1 cellular context compared by ENCODE assay signal in the genomic region with DNA sequence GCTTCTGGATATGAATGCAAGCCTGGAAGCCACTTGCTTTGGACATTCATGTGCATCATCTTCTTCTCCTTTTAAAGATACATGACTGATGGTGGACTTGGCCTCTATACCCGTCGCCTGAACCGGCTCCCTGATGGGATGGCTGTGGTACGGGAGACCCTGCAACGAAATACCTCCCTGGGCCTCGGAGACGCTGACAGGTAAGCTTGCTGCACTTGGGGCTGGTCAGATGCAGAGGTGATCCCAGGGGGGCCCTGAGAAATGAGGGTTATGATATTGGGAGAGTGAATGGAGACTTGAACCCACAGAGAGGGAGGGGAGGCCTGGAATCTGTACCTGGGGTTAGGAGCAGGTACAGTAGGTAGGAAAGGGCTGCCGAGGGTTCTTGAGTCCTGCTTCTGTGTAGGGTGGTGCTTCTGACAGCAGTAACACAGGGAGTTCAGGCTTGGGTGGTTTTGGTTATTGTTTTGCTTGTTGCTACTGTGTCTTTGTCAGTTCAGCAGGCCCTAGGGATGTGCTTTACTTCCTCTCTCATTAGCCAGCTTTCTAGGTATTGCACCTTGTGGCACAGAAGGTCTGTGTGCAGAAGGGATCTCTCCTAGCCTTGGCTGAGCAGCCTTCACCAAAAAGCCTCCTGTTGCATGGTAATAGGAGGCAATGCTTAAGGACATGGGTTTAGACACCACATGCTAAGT.
TF ChIP-seq lines count a peak whose summit lies in the region.

No MANE protein-coding gene starts in this region.

TF ChIP-seq in IMR-90, 13 proteins besides CTCF, POLR2A, EP300 and RAD21 (continued from another document):
- TF ChIP-seq BHLHE40 (IDR thresholded peaks at IDR 0.05; ENCODE audit: low read depth, low read length) (no peak), NFE2L2 (IDR thresholded peaks at IDR 0.05; ENCODE audit: low read depth, low read length) (no peak), MAFK (IDR thresholded peaks at IDR 0.05; ENCODE audit: low read depth, low read length) (no peak), RFX5 (IDR thresholded peaks at IDR 0.05; ENCODE audit: low read depth, low read length) (no peak)
- TF ChIP-seq, protein P1, sequence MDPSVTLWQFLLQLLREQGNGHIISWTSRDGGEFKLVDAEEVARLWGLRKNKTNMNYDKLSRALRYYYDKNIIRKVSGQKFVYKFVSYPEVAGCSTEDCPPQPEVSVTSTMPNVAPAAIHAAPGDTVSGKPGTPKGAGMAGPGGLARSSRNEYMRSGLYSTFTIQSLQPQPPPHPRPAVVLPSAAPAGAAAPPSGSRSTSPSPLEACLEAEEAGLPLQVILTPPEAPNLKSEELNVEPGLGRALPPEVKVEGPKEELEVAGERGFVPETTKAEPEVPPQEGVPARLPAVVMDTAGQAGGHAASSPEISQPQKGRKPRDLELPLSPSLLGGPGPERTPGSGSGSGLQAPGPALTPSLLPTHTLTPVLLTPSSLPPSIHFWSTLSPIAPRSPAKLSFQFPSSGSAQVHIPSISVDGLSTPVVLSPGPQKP (IDR thresholded peaks at IDR 0.05; ENCODE audit: borderline replicate concordance, low read depth, low read length): no peak
